Comparison of ENCODE assay signal across 14 cellular contexts in genomic region chr5:93164690-93165089, GRCh38.
DNase-seq lines count a peak whose midpoint lies in the region; ATAC-seq and TF ChIP-seq lines count a peak whose summit lies in the region.
"Had no signal": no experiment of that assay in that cellular context is flagged by ENCODE, and none has a peak within 500 bp of the region (broad histone marks: within the 10 kb centered on the region; RNA-seq: fewer than 3 reads in every experiment).

No MANE protein-coding gene starts in this region.

- H2AFZ ChIP-seq in ACC112 (ENCODE audit: low read length, unreplicated experiment): no peak overlapping the region

- TF ChIP-seq POLR2A in adrenal gland (IDR thresholded peaks at IDR 0.05): no peak

- peaks cover 54% of the 10 kb centered on the region for H3K4me1 Mint-ChIP-seq in HFFc6 (ENCODE audit: low read depth)
- no peaks in the 10 kb centered on the region for H3K4me1 Mint-ChIP-seq in activated naive CD4-positive, alpha-beta T cell treated with anti-CD3 and anti-CD28 coated beads, Interleukin-2, amount 10 ng/mL, durations not matched to agents 7 days and 5 days
- H3K4me1 Mint-ChIP-seq: activated CD4-positive, alpha-beta T cell treated with anti-CD3 and anti-CD28 coated beads for 36 hours; activated naive CD4-positive, alpha-beta T cell treated with anti-CD3 and anti-CD28 coated beads, Interleukin-2, amount 50 U/mL, for 24 hours had no signal

- DNase-seq in HFFc6 (peak; percentile 78), adrenal gland (peak in 5 of 7 donors; percentile 10 to 57 (median 26)), kidney epithelial cell (ENCODE audit: low read depth) (peak; percentile 61), DMS114 treated with DMSO at 0.1 percent for 48 hours (lab: John Stamatoyannopoulos, UW; ENCODE audit: unreplicated experiment) (no peak), NCI-H526 treated with DMSO at 0.1 percent for 48 hours (lab: John Stamatoyannopoulos, UW) (no peak)
- DNase-seq in activated naive CD4-positive, alpha-beta T cell treated with anti-CD3 and anti-CD28 coated beads, Interleukin-2, amount 10 ng/mL, durations not matched to agents 7 days and 5 days: no peak
- DNase-seq: activated CD4-positive, alpha-beta T cell treated with anti-CD3 and anti-CD28 coated beads for 36 hours; kidney glomerular epithelial cell; NCI-H1105 had no signal

- H3K27ac Mint-ChIP-seq in HFFc6: peak overlapping the region; percentile 17; the same call in 1 of the 2 replicates
- H3K27ac Mint-ChIP-seq in activated naive CD4-positive, alpha-beta T cell treated with anti-CD3 and anti-CD28 coated beads, Interleukin-2, amount 10 ng/mL, durations not matched to agents 7 days and 5 days: no peak overlapping the region
- H3K27ac Mint-ChIP-seq: activated CD4-positive, alpha-beta T cell treated with anti-CD3 and anti-CD28 coated beads for 36 hours; activated naive CD4-positive, alpha-beta T cell treated with anti-CD3 and anti-CD28 coated beads, Interleukin-2, amount 50 U/mL, for 24 hours had no signal

- WGBS in adrenal gland, 4 donors: 57 to 74% (median 65%) methylated on average over 2 of the region's 2 CpGs

- CTCF ChIA-PET in activated naive CD4-positive, alpha-beta T cell treated with anti-CD3 and anti-CD28 coated beads, Interleukin-2, amount 10 ng/mL, durations not matched to agents 7 days and 5 days (lab: Charles Lee): no interaction called here

- peaks cover 12% of the 10 kb centered on the region for H3K79me2 ChIP-seq in ACC112 (ENCODE audit: control insufficient read depth, insufficient read depth, low read length, unreplicated experiment)

- H3K9me3 Mint-ChIP-seq in HFFc6: peaks cover 10% of the 10 kb centered on the region; the same call in 1 of the 2 replicates
- H3K9me3 Mint-ChIP-seq in activated naive CD4-positive, alpha-beta T cell treated with anti-CD3 and anti-CD28 coated beads, Interleukin-2, amount 10 ng/mL, durations not matched to agents 7 days and 5 days: peaks cover 4% of the 10 kb centered on the region
- H3K9me3 Mint-ChIP-seq: activated naive CD4-positive, alpha-beta T cell treated with anti-CD3 and anti-CD28 coated beads, Interleukin-2, amount 50 U/mL, for 24 hours had no signal

- no peak for ATAC-seq in GM21515 (IDR thresholded peaks at IDR 0.05; ENCODE audit: unreplicated experiment)
- ATAC-seq: activated CD4-positive, alpha-beta T cell treated with anti-CD3 and anti-CD28 coated beads for 36 hours had no signal

- no peak overlapping the region for H3K4me3 ChIP-seq in ACC112 (ENCODE audit: low read depth, low read length)
- no peak overlapping the region for H3K4me3 ChIP-seq in adrenal gland
- H3K4me3 ChIP-seq in kidney epithelial cell (ENCODE audit: low read depth, low read length): no peak overlapping the region
- H3K4me3 ChIP-seq: prostate gland had no signal

- no peaks in the 10 kb centered on the region for H3K9me3 ChIP-seq in adrenal gland (replicated peaks in 1 of 3)
- H3K9me3 ChIP-seq: prostate gland had no signal

- peaks cover 10% of the 10 kb centered on the region for H3K36me3 Mint-ChIP-seq in HFFc6 (ENCODE audit: low read depth)
- H3K36me3 Mint-ChIP-seq in activated naive CD4-positive, alpha-beta T cell treated with anti-CD3 and anti-CD28 coated beads, Interleukin-2, amount 10 ng/mL, durations not matched to agents 7 days and 5 days: no peaks in the 10 kb centered on the region
- H3K36me3 Mint-ChIP-seq: activated naive CD4-positive, alpha-beta T cell treated with anti-CD3 and anti-CD28 coated beads, Interleukin-2, amount 50 U/mL, for 24 hours had no signal

- no peak for TF ChIP-seq CTCF in HFFc6 (IDR thresholded peaks at IDR 0.05)
- no peak for TF ChIP-seq CTCF in adrenal gland (IDR thresholded peaks at IDR 0.05)
- no peak for TF ChIP-seq CTCF in kidney epithelial cell (IDR thresholded peaks at IDR 0.05; ENCODE audit: insufficient read depth, low read length, poor library complexity, severe bottlenecking)

- H3K27me3 ChIP-seq in ACC112 (ENCODE audit: insufficient read depth, low read length) (no peaks in the 10 kb centered on the region), adrenal gland (no peaks in the 10 kb centered on the region), kidney epithelial cell (ENCODE audit: control insufficient read depth, insufficient read depth, low read length) (no peaks in the 10 kb centered on the region)

- intact Hi-C loops in adrenal gland (cut with DNase I): no loop called here

- H3K36me3 ChIP-seq in ACC112 (ENCODE audit: insufficient read depth, low read length) (no peaks in the 10 kb centered on the region), adrenal gland (replicated peaks in 1 of 2) (no peaks in the 10 kb centered on the region), kidney epithelial cell (ENCODE audit: control insufficient read depth, insufficient read depth, low read length) (no peaks in the 10 kb centered on the region)
- H3K36me3 ChIP-seq: prostate gland had no signal

- no peak overlapping the region for H3K4me3 Mint-ChIP-seq in HFFc6
- no peak overlapping the region for H3K4me3 Mint-ChIP-seq in activated naive CD4-positive, alpha-beta T cell treated with anti-CD3 and anti-CD28 coated beads, Interleukin-2, amount 10 ng/mL, durations not matched to agents 7 days and 5 days
- H3K4me3 Mint-ChIP-seq: activated CD4-positive, alpha-beta T cell treated with anti-CD3 and anti-CD28 coated beads for 36 hours; activated naive CD4-positive, alpha-beta T cell treated with anti-CD3 and anti-CD28 coated beads, Interleukin-2, amount 50 U/mL, for 24 hours had no signal

- H3K27me3 Mint-ChIP-seq in HFFc6 (ENCODE audit: insufficient read depth): no peaks in the 10 kb centered on the region; the same call in 1 of the 2 replicates
- H3K27me3 Mint-ChIP-seq in activated naive CD4-positive, alpha-beta T cell treated with anti-CD3 and anti-CD28 coated beads, Interleukin-2, amount 10 ng/mL, durations not matched to agents 7 days and 5 days: no peaks in the 10 kb centered on the region
- H3K27me3 Mint-ChIP-seq: activated CD4-positive, alpha-beta T cell treated with anti-CD3 and anti-CD28 coated beads for 36 hours; activated naive CD4-positive, alpha-beta T cell treated with anti-CD3 and anti-CD28 coated beads, Interleukin-2, amount 50 U/mL, for 24 hours had no signal

- H3K27ac ChIP-seq in ACC112 (ENCODE audit: low read depth, low read length) (peak overlapping the region; percentile 94), adrenal gland (no peak overlapping the region)
- H3K27ac ChIP-seq: C4-2B, prostate gland had no signal

- H3K4me1 ChIP-seq in ACC112 (ENCODE audit: control insufficient read depth, insufficient read depth, low read length, unreplicated experiment) (peaks cover 52% of the 10 kb centered on the region), adrenal gland (replicated peaks in 1 of 2) (peaks cover 0 to 18% of the 10 kb centered on the region in 2 donors)
- H3K4me1 ChIP-seq: prostate gland had no signal

Comparison
In these comparisons a context has a peak if more than half of its experiments do, and no peak if none do; other contexts are left out.
1. DNase-seq: peak in HFFc6 (single experiment), adrenal gland (5 of 7) and kidney epithelial cell (single experiment); none in DMS114 treated with DMSO at 0.1 percent for 48 hours (single experiment), activated naive CD4-positive, alpha-beta T cell treated with anti-CD3 and anti-CD28 coated beads, Interleukin-2, amount 10 ng/mL, durations not matched to agents 7 days and 5 days (single experiment) and NCI-H526 treated with DMSO at 0.1 percent for 48 hours (single experiment).